ENCODE assay signal across 13 cellular contexts in the genomic region with DNA sequence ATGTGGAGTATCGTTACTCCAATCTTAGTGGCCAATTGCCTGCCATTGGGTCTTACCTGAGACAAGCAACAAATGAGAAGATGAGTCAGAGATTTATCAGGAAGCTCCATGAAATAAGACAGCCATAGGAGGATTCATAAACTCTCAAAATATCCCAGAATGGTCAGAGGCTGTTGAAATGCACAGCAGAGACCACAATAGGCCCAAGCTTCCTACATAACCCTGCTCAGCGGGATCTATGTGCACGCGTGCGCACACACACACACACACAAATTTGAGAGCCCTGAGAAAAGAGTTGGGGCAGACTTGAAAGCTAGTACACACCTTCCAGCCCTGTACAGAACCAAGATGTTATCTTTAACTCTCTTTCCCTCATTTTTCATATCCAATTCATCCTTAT. TPM values are rescaled to one million over a fixed set of nuclear protein-coding genes. Genes with fewer than 3 reads are reported as not detected.
DNase-seq lines count a peak whose midpoint lies in the region; ATAC-seq, FAIRE-seq and TF ChIP-seq lines count a peak whose summit lies in the region.
"Had no signal": no experiment of that assay in that cellular context is flagged by ENCODE, and none has a peak within 500 bp of the region (broad histone marks: within the 10 kb centered on the region; RNA-seq: fewer than 3 reads in every experiment).

No MANE protein-coding gene starts in this region.

- no peaks in the 10 kb centered on the region for H3K9me2 ChIP-seq in SU-DHL-6 (replicated peaks; ENCODE audit: insufficient read depth, low read length)

- H3K4me2 ChIP-seq in SU-DHL-6 (ENCODE audit: low read depth, low read length, poor library complexity, severe bottlenecking), result peak overlapping the region; percentile 88

- H3K27ac Mint-ChIP-seq in natural killer cell, result peak overlapping the region; percentile 35 to 52
- no peak overlapping the region for H3K27ac Mint-ChIP-seq in natural killer cell treated with Interleukin-12 subunit alpha and Interleukin-12 subunit beta and Interleukin-15 and Interleukin-18, amount 100 ng/mL, for 72 hours

- H3K4me3 Mint-ChIP-seq in natural killer cell, result no peak overlapping the region
- no peak overlapping the region for H3K4me3 Mint-ChIP-seq in natural killer cell treated with Interleukin-12 subunit alpha and Interleukin-12 subunit beta and Interleukin-15 and Interleukin-18, amount 100 ng/mL, for 72 hours

- H3K9ac ChIP-seq in SU-DHL-6 (ENCODE audit: low read length), result peak overlapping the region; percentile 8; the same call in 1 of the 2 replicates

- no peaks in the 10 kb centered on the region for H3K36me3 ChIP-seq in SU-DHL-6 (ENCODE audit: low read length)
- H3K36me3 ChIP-seq: sigmoid colon, transverse colon had no signal

- no peaks in the 10 kb centered on the region for H3K27me3 Mint-ChIP-seq in natural killer cell (ENCODE audit: low read depth in 2 of 2)
- no peaks in the 10 kb centered on the region for H3K27me3 Mint-ChIP-seq in natural killer cell treated with Interleukin-12 subunit alpha and Interleukin-12 subunit beta and Interleukin-15 and Interleukin-18, amount 100 ng/mL, for 72 hours

- no peak for DNase-seq in natural killer cell
- DNase-seq in natural killer cell treated with Interleukin-12 subunit alpha and Interleukin-12 subunit beta and Interleukin-15 and Interleukin-18, amount 100 ng/mL, for 72 hours (ENCODE audit: low spot score), result no peak
- DNase-seq in fibroblast of villous mesenchyme (ENCODE audit: low read depth), result peak; percentile 15
- no peak for DNase-seq in urothelium cell line (ENCODE audit: low spot score)
- DNase-seq: aorta, BE2C, NCI-H774, sigmoid colon, transverse colon had no signal

- H3F3A ChIP-seq in SU-DHL-6 (ENCODE audit: insufficient read depth), result peaks cover 44% of the 10 kb centered on the region

- H3K4me1 Mint-ChIP-seq in natural killer cell, result peaks cover 38 to 54% of the 10 kb centered on the region in 2 donors
- H3K4me1 Mint-ChIP-seq in natural killer cell treated with Interleukin-12 subunit alpha and Interleukin-12 subunit beta and Interleukin-15 and Interleukin-18, amount 100 ng/mL, for 72 hours (ENCODE audit: low read depth in 2 of 2), result peaks cover 38 to 54% of the 10 kb centered on the region in 2 donors

- no peak for TF ChIP-seq CTCF in natural killer cell (IDR thresholded peaks at IDR 0.05)
- no peak for TF ChIP-seq CTCF in SU-DHL-6 (IDR thresholded peaks at IDR 0.05; ENCODE audit: insufficient read depth, low read length, poor library complexity, severe bottlenecking)
- TF ChIP-seq CTCF in fibroblast of villous mesenchyme (IDR thresholded peaks at IDR 0.05; ENCODE audit: insufficient read depth, low read depth, low read length), result no peak

- H3K27me3 ChIP-seq in SU-DHL-6 (ENCODE audit: low read length), result no peaks in the 10 kb centered on the region
- H3K27me3 ChIP-seq: BE2C, sigmoid colon, transverse colon had no signal

- no peaks in the 10 kb centered on the region for H3K9me3 ChIP-seq in SU-DHL-6 (ENCODE audit: insufficient read depth, low read length)
- H3K9me3 ChIP-seq: BE2C, sigmoid colon, transverse colon had no signal

- ATAC-seq in natural killer cell, result no peak
- ATAC-seq in natural killer cell treated with Interleukin-12 subunit alpha and Interleukin-12 subunit beta and Interleukin-15 and Interleukin-18, amount 100 ng/mL, for 72 hours, result no peak
- ATAC-seq in HG03342 (IDR thresholded peaks at IDR 0.05; ENCODE audit: unreplicated experiment), result no peak
- ATAC-seq in HG03139 (IDR thresholded peaks at IDR 0.05; ENCODE audit: unreplicated experiment), result no peak
- ATAC-seq in GM21381 (IDR thresholded peaks at IDR 0.05; ENCODE audit: unreplicated experiment), result no peak

- H3K4me3 ChIP-seq in SU-DHL-6 (ENCODE audit: insufficient read depth, low read length, poor library complexity, severe bottlenecking) (no peak overlapping the region), fibroblast of villous mesenchyme (ENCODE audit: low read depth, low read length) (no peak overlapping the region)
- H3K4me3 ChIP-seq: sigmoid colon, transverse colon had no signal

- H2AFZ ChIP-seq in SU-DHL-6 (ENCODE audit: low read depth, low read length, severe bottlenecking), result no peak overlapping the region

- no peaks in the 10 kb centered on the region; the same call in 1 of the 2 replicates for H4K20me1 ChIP-seq in SU-DHL-6 (ENCODE audit: low read depth, low read length)

- intact Hi-C loops in natural killer cell (cut with micrococcal nuclease), result no loop called here

- H3K27ac ChIP-seq in SU-DHL-6 (ENCODE audit: low read depth, low read length), result peak overlapping the region; percentile 90

- H3K9me3 Mint-ChIP-seq in natural killer cell, result no peaks in the 10 kb centered on the region
- H3K9me3 Mint-ChIP-seq in natural killer cell treated with Interleukin-12 subunit alpha and Interleukin-12 subunit beta and Interleukin-15 and Interleukin-18, amount 100 ng/mL, for 72 hours, result no peaks in the 10 kb centered on the region

- H3K36me3 Mint-ChIP-seq in natural killer cell, result no peaks in the 10 kb centered on the region
- H3K36me3 Mint-ChIP-seq in natural killer cell treated with Interleukin-12 subunit alpha and Interleukin-12 subunit beta and Interleukin-15 and Interleukin-18, amount 100 ng/mL, for 72 hours, result no peaks in the 10 kb centered on the region

- H3K79me2 ChIP-seq in SU-DHL-6 (ENCODE audit: insufficient read depth, low read length), result peaks cover 98% of the 10 kb centered on the region

- FAIRE-seq in urothelium cell line (lab: Jason Lieb, UNC), result no peak

RNA-seq across cellular contexts. Expression of a gene that starts 9.8 kb away (rescaled TPM):
- total RNA-seq in natural killer cell, result 10 to 100 TPM; 55.1 to 75.7 (median 57.3) TPM
- 10 to 100 TPM; 41.3 to 74.9 TPM for total RNA-seq in natural killer cell treated with Interleukin-12 subunit alpha and Interleukin-12 subunit beta and Interleukin-15 and Interleukin-18, amount 100 ng/mL, for 72 hours
- 59.2 and 63.1 TPM in 2 replicates for total RNA-seq in fibroblast of villous mesenchyme

RNA-seq across cellular contexts. Expression of a gene that starts 25.7 kb away (rescaled TPM):
- total RNA-seq in natural killer cell, result 10 to 100 TPM; 20.2 to 27.9 (median 21.6) TPM
- total RNA-seq in natural killer cell treated with Interleukin-12 subunit alpha and Interleukin-12 subunit beta and Interleukin-15 and Interleukin-18, amount 100 ng/mL, for 72 hours, result 10 to 100 TPM; 23.5 to 46.9 TPM
- total RNA-seq in fibroblast of villous mesenchyme, result 20.3 and 20.6 TPM in 2 replicates

Comparison
In these comparisons a context has a peak if more than half of its experiments do, and no peak if none do; other contexts are left out.
1. H3K27ac Mint-ChIP-seq: peak in natural killer cell (2 of 2); none in natural killer cell treated with Interleukin-12 subunit alpha and Interleukin-12 subunit beta and Interleukin-15 and Interleukin-18, amount 100 ng/mL, for 72 hours (0 of 2).